Comparison of ENCODE assay signal across 29 cellular contexts in genomic region chr1:150003826-150004225, GRCh38. TPM values are rescaled to one million over a fixed set of nuclear protein-coding genes. Genes with fewer than 3 reads are reported as not detected.
DNase-seq lines count a peak whose midpoint lies in the region; ATAC-seq and TF ChIP-seq lines count a peak whose summit lies in the region.
"Had no signal": no experiment of that assay in that cellular context is flagged by ENCODE, and none has a peak within 500 bp of the region (broad histone marks: within the 10 kb centered on the region; RNA-seq: fewer than 3 reads in every experiment).

No MANE protein-coding gene starts in this region.

- no peak for ATAC-seq in activated T-cell treated with anti-CD3 and anti-CD28 coated beads, Interleukin-2, amount 50 U/mL, for 72 hours (replicated peaks in 1 of 2)
- no peak for ATAC-seq in HG03139 (IDR thresholded peaks at IDR 0.05; ENCODE audit: unreplicated experiment)
- ATAC-seq: activated CD8-positive, alpha-beta T cell treated with anti-CD3 and anti-CD28 coated beads for 36 hours; CD8-positive, alpha-beta T cell; GM12878; GM23338; Panc1; stimulated activated memory B cell treated with anti-CD40 and anti-IgM and Interleukin-4, amounts not matched to agents 10 μg/mL and 1 μg/mL and 100 μg/mL, for 72 hours had no signal

- DNase-seq in activated T-cell treated with anti-CD3 and anti-CD28 coated beads, Interleukin-2, amount 50 U/mL, for 72 hours = no peak
- DNase-seq in activated T-cell treated with anti-CD3 and anti-CD28 coated beads, Interleukin-2, amount 50 U/mL, for 48 hours = no peak
- DNase-seq in activated T-helper 1 cell treated with anti-CD3 and anti-CD28 coated beads, Interleukin-12 subunit alpha, Interleukin-12 subunit beta, Interleukin-2, Interleukin-4 antibody, amounts not matched to agents 30 ng/mL and 10 ng/mL and 1 ng/mL, durations not matched to agents 14 hours and 24 hours and 36 hours (ENCODE audit: low spot score) = no peak
- no peak for DNase-seq in dorsolateral prefrontal cortex
- DNase-seq in substantia nigra (lab: John Stamatoyannopoulos, UW) = no peak
- no peak for DNase-seq in suprapubic skin (ENCODE audit: low spot score in 2 of 2)
- no peak for DNase-seq in NCI-H2196 treated with DMSO at 0.1 percent for 48 hours (lab: John Stamatoyannopoulos, UW; ENCODE audit: unreplicated experiment)
- DNase-seq: activated B cell treated with CpG ODN at 0.5 μM for 24 hours; activated CD8-positive, alpha-beta T cell treated with anti-CD3 and anti-CD28 coated beads for 36 hours; CD8-positive, alpha-beta T cell; DMS 273 treated with DMSO at 0.1 percent for 48 hours; EL; hypothalamus; immature natural killer cell; NCI-H1092 treated with DMSO at 0.1 percent for 48 hours; NCI-H1930; NCI-H526 treated with DMSO at 0.1 percent for 48 hours; SHP77 treated with DMSO at 0.1 percent for 48 hours; stimulated activated CD4-positive, alpha-beta T cell treated with anti-CD3 and anti-CD28 coated beads, Interleukin-4, amount 100 ng/mL, for 4 hours; T-helper 9 cell; thyroid gland had no signal

- peak overlapping the region; percentile 29 for H3K27ac Mint-ChIP-seq in activated T-cell treated with anti-CD3 and anti-CD28 coated beads, Interleukin-2, amount 50 U/mL, for 72 hours
- H3K27ac Mint-ChIP-seq in activated T-helper 1 cell treated with anti-CD3 and anti-CD28 coated beads, Interleukin-12 subunit alpha, Interleukin-12 subunit beta, Interleukin-2, Interleukin-4 antibody, amounts not matched to agents 30 ng/mL and 10 ng/mL and 1 ng/mL, durations not matched to agents 14 hours and 24 hours and 36 hours = peak overlapping the region; percentile 14
- H3K27ac Mint-ChIP-seq: activated B cell treated with CpG ODN at 0.5 μM for 24 hours; activated CD8-positive, alpha-beta T cell treated with anti-CD3 and anti-CD28 coated beads for 36 hours; B cell; CD8-positive, alpha-beta T cell; GM23338; memory B cell; stimulated activated memory B cell treated with anti-CD40 and anti-IgM and Interleukin-4, amounts not matched to agents 10 μg/mL and 1 μg/mL and 100 μg/mL, for 72 hours had no signal

- H3K4me1 Mint-ChIP-seq in activated T-cell treated with anti-CD3 and anti-CD28 coated beads, Interleukin-2, amount 50 U/mL, for 72 hours (ENCODE audit: low read depth) = peaks cover 85% of the 10 kb centered on the region
- peaks cover 50% of the 10 kb centered on the region for H3K4me1 Mint-ChIP-seq in activated T-helper 1 cell treated with anti-CD3 and anti-CD28 coated beads, Interleukin-12 subunit alpha, Interleukin-12 subunit beta, Interleukin-2, Interleukin-4 antibody, amounts not matched to agents 30 ng/mL and 10 ng/mL and 1 ng/mL, durations not matched to agents 14 hours and 24 hours and 36 hours (ENCODE audit: low read depth)

- H3K4me3 ChIP-seq in dorsolateral prefrontal cortex (no peak overlapping the region), suprapubic skin (no peak overlapping the region)
- H3K4me3 ChIP-seq: GM12878, GM23338, thyroid gland had no signal

- H3K9me3 Mint-ChIP-seq in activated T-cell treated with anti-CD3 and anti-CD28 coated beads, Interleukin-2, amount 50 U/mL, for 72 hours = no peaks in the 10 kb centered on the region
- H3K9me3 Mint-ChIP-seq in activated T-helper 1 cell treated with anti-CD3 and anti-CD28 coated beads, Interleukin-12 subunit alpha, Interleukin-12 subunit beta, Interleukin-2, Interleukin-4 antibody, amounts not matched to agents 30 ng/mL and 10 ng/mL and 1 ng/mL, durations not matched to agents 14 hours and 24 hours and 36 hours = no peaks in the 10 kb centered on the region
- H3K9me3 Mint-ChIP-seq: activated B cell treated with CpG ODN at 0.5 μM for 24 hours; activated CD8-positive, alpha-beta T cell treated with anti-CD3 and anti-CD28 coated beads for 36 hours; CD8-positive, alpha-beta T cell; GM23338; immature natural killer cell; memory B cell; stimulated activated memory B cell treated with anti-CD40 and anti-IgM and Interleukin-4, amounts not matched to agents 10 μg/mL and 1 μg/mL and 100 μg/mL, for 72 hours had no signal

- H3K27me3 ChIP-seq in dorsolateral prefrontal cortex (no peaks in the 10 kb centered on the region), suprapubic skin (no peaks in the 10 kb centered on the region)
- H3K27me3 ChIP-seq: thyroid gland had no signal

- H3K4me3 Mint-ChIP-seq in activated T-cell treated with anti-CD3 and anti-CD28 coated beads, Interleukin-2, amount 50 U/mL, for 72 hours = no peak overlapping the region
- peak overlapping the region; percentile 35 for H3K4me3 Mint-ChIP-seq in activated T-helper 1 cell treated with anti-CD3 and anti-CD28 coated beads, Interleukin-12 subunit alpha, Interleukin-12 subunit beta, Interleukin-2, Interleukin-4 antibody, amounts not matched to agents 30 ng/mL and 10 ng/mL and 1 ng/mL, durations not matched to agents 14 hours and 24 hours and 36 hours
- H3K4me3 Mint-ChIP-seq: activated B cell treated with CpG ODN at 0.5 μM for 24 hours; activated CD8-positive, alpha-beta T cell treated with anti-CD3 and anti-CD28 coated beads for 36 hours; B cell; CD8-positive, alpha-beta T cell; GM23338; immature natural killer cell; memory B cell; stimulated activated memory B cell treated with anti-CD40 and anti-IgM and Interleukin-4, amounts not matched to agents 10 μg/mL and 1 μg/mL and 100 μg/mL, for 72 hours had no signal

- no peaks in the 10 kb centered on the region for H3K9me3 ChIP-seq in suprapubic skin
- H3K9me3 ChIP-seq: neutrophil, thyroid gland had no signal

- H3K4me1 ChIP-seq in suprapubic skin = peaks cover 31% of the 10 kb centered on the region

- no peak for TF ChIP-seq CTCF in dorsolateral prefrontal cortex (IDR thresholded peaks at IDR 0.05 in 54 of 56, conservative IDR thresholded peaks at IDR 0.05 in 2 of 56; ENCODE audit: low read depth in 1 of 56, partially characterized antibody in 56 of 56)
- no peak for TF ChIP-seq CTCF in suprapubic skin (IDR thresholded peaks at IDR 0.05)

- H3K36me3 Mint-ChIP-seq in activated T-cell treated with anti-CD3 and anti-CD28 coated beads, Interleukin-2, amount 50 U/mL, for 72 hours (ENCODE audit: insufficient read depth in 2 of 2) = peaks cover 11 to 30% of the 10 kb centered on the region in 2 donors
- peaks cover 63% of the 10 kb centered on the region for H3K36me3 Mint-ChIP-seq in activated T-helper 1 cell treated with anti-CD3 and anti-CD28 coated beads, Interleukin-12 subunit alpha, Interleukin-12 subunit beta, Interleukin-2, Interleukin-4 antibody, amounts not matched to agents 30 ng/mL and 10 ng/mL and 1 ng/mL, durations not matched to agents 14 hours and 24 hours and 36 hours (ENCODE audit: low read depth)

- TF ChIP-seq EP300 in suprapubic skin (IDR thresholded peaks at IDR 0.05) = no peak

- 80% methylated on average over 3 of the region's 3 CpGs for WGBS in suprapubic skin

- intact Hi-C loops in activated T-helper 1 cell treated with anti-CD3 and anti-CD28 coated beads, Interleukin-12 subunit alpha, Interleukin-12 subunit beta, Interleukin-2, Interleukin-4 antibody, amounts not matched to agents 30 ng/mL and 10 ng/mL and 1 ng/mL, durations not matched to agents 14 hours and 24 hours and 36 hours (cut with micrococcal nuclease) = no loop called here
- intact Hi-C loops in dorsolateral prefrontal cortex (cut with DNase I) = no loop called here

- H3K27ac ChIP-seq in dorsolateral prefrontal cortex (peak overlapping the region in 50 of 59 donors; percentile 2 to 100 (median 97)), substantia nigra (ENCODE audit: low read depth, low read length, poor library complexity, severe bottlenecking) (peak overlapping the region; percentile 39), suprapubic skin (no peak overlapping the region)
- H3K27ac ChIP-seq: neutrophil had no signal

- H3K27me3 Mint-ChIP-seq in activated T-cell treated with anti-CD3 and anti-CD28 coated beads, Interleukin-2, amount 50 U/mL, for 72 hours (ENCODE audit: low read depth) = no peaks in the 10 kb centered on the region
- peaks cover 2% of the 10 kb centered on the region for H3K27me3 Mint-ChIP-seq in activated T-helper 1 cell treated with anti-CD3 and anti-CD28 coated beads, Interleukin-12 subunit alpha, Interleukin-12 subunit beta, Interleukin-2, Interleukin-4 antibody, amounts not matched to agents 30 ng/mL and 10 ng/mL and 1 ng/mL, durations not matched to agents 14 hours and 24 hours and 36 hours (ENCODE audit: insufficient read depth)
- H3K27me3 Mint-ChIP-seq: activated CD8-positive, alpha-beta T cell treated with anti-CD3 and anti-CD28 coated beads for 36 hours had no signal

- no peak for TF ChIP-seq POLR2A in suprapubic skin (IDR thresholded peaks at IDR 0.05)

- H3K36me3 ChIP-seq in suprapubic skin = peaks cover 6% of the 10 kb centered on the region
- H3K36me3 ChIP-seq: neutrophil, thyroid gland had no signal

RNA-seq across cellular contexts. Expression of gene OTUD7B, which starts 6.7 kb away (rescaled TPM):
- total RNA-seq in activated T-cell treated with anti-CD3 and anti-CD28 coated beads, Interleukin-2, amount 50 U/mL, for 72 hours = 10 to 100 TPM; 30.3 to 34.8 TPM
- total RNA-seq in activated T-helper 1 cell treated with anti-CD3 and anti-CD28 coated beads, Interleukin-12 subunit alpha, Interleukin-12 subunit beta, Interleukin-2, Interleukin-4 antibody, amounts not matched to agents 30 ng/mL and 10 ng/mL and 1 ng/mL, durations not matched to agents 14 hours and 24 hours and 36 hours = 41.1 and 41.8 TPM in 2 replicates
- total RNA-seq in dorsolateral prefrontal cortex = 100 to 1,000 TPM in 4 of 120 experiments, 10 to 100 TPM in 116; 28.4 to 126 (median 52.8) TPM
- total RNA-seq in suprapubic skin = 10 to 100 TPM; 11.0 to 19.2 (median 15.0) TPM
